19 cellular contexts compared by ENCODE assay signal in genomic region chr3:189494632-189495031, GRCh38.
DNase-seq lines count a peak whose midpoint lies in the region; ATAC-seq, FAIRE-seq and TF ChIP-seq lines count a peak whose summit lies in the region.
"Had no signal": no experiment of that assay in that cellular context is flagged by ENCODE, and none has a peak within 500 bp of the region (broad histone marks: within the 10 kb centered on the region; RNA-seq: fewer than 3 reads in every experiment).

No MANE protein-coding gene starts in this region.

- intact Hi-C loops in left cardiac atrium (cut with DNase I): no loop called here

- no peaks in the 10 kb centered on the region for H3K27me3 Mint-ChIP-seq in activated T-cell treated with anti-CD3 and anti-CD28 coated beads, Interleukin-2, amount 50 U/mL, for 72 hours (ENCODE audit: low read depth)
- H3K27me3 Mint-ChIP-seq: CD4-positive, alpha-beta memory T cell had no signal

- in situ Hi-C loops in KBM-7 (cut with MboI; ENCODE audit: low pct_unique_long_range_greater_than_20kb, low sequenced_read_pairs): no loop called here

- peak overlapping the region; percentile 14 for H3K27ac Mint-ChIP-seq in activated T-cell treated with anti-CD3 and anti-CD28 coated beads, Interleukin-2, amount 50 U/mL, for 72 hours
- H3K27ac Mint-ChIP-seq: CD14-positive monocyte; CD4-positive, alpha-beta memory T cell; IgD-negative memory B cell had no signal

- H3K9ac ChIP-seq in SK-N-MC (ENCODE audit: insufficient read length): peak overlapping the region; percentile 45
- H3K9ac ChIP-seq: BLaER1 had no signal

- peaks cover 6% of the 10 kb centered on the region; the same call in 1 of the 2 replicates for H3K36me3 ChIP-seq in SK-N-MC (ENCODE audit: insufficient read depth, low read length)
- no peaks in the 10 kb centered on the region for H3K36me3 ChIP-seq in bronchial epithelial cell (ENCODE audit: control insufficient read depth, insufficient read depth, low read length)
- H3K36me3 ChIP-seq: BLaER1 had no signal

- DNase-seq in activated T-cell treated with anti-CD3 and anti-CD28 coated beads, Interleukin-2, amount 50 U/mL, for 72 hours: no peak
- DNase-seq in activated T-cell treated with anti-CD3 and anti-CD28 coated beads, Interleukin-2, amount 50 U/mL, for 48 hours: no peak
- DNase-seq in SK-N-MC (ENCODE audit: low read depth, low spot score) (no peak), bronchial epithelial cell (ENCODE audit: low read depth) (peak; percentile 54), KBM-7 (no peak), omental fat pad (ENCODE audit: low spot score) (no peak), left cardiac atrium (no peak)
- DNase-seq: Calu3; CD4-positive, alpha-beta memory T cell; DMS79 treated with DMSO at 0.1 percent for 48 hours; GF-D8; HCEC 1CT had no signal

- H3K4me3 Mint-ChIP-seq in activated T-cell treated with anti-CD3 and anti-CD28 coated beads, Interleukin-2, amount 50 U/mL, for 72 hours: no peak overlapping the region
- H3K4me3 Mint-ChIP-seq: CD14-positive monocyte; CD4-positive, alpha-beta memory T cell; IgD-negative memory B cell had no signal

- H3K27me3 ChIP-seq in bronchial epithelial cell (ENCODE audit: control insufficient read depth, insufficient read depth, low read length): no peaks in the 10 kb centered on the region
- H3K27me3 ChIP-seq: BLaER1 had no signal

- no peaks in the 10 kb centered on the region for H3K9me3 Mint-ChIP-seq in activated T-cell treated with anti-CD3 and anti-CD28 coated beads, Interleukin-2, amount 50 U/mL, for 72 hours
- H3K9me3 Mint-ChIP-seq: CD4-positive, alpha-beta memory T cell had no signal

- no peaks in the 10 kb centered on the region for H3K4me1 Mint-ChIP-seq in activated T-cell treated with anti-CD3 and anti-CD28 coated beads, Interleukin-2, amount 50 U/mL, for 72 hours (ENCODE audit: low read depth)
- H3K4me1 Mint-ChIP-seq: CD14-positive monocyte; CD4-positive, alpha-beta memory T cell; IgD-negative memory B cell had no signal

- H3K4me3 ChIP-seq in SK-N-MC (no peak overlapping the region; the same call in 1 of the 2 replicates), bronchial epithelial cell (ENCODE audit: low read depth, low read length) (no peak overlapping the region)
- H3K4me3 ChIP-seq: A549, BLaER1 had no signal

- H3K36me3 Mint-ChIP-seq in activated T-cell treated with anti-CD3 and anti-CD28 coated beads, Interleukin-2, amount 50 U/mL, for 72 hours (ENCODE audit: insufficient read depth in 2 of 2): no peaks in the 10 kb centered on the region
- H3K36me3 Mint-ChIP-seq: CD14-positive monocyte; CD4-positive, alpha-beta memory T cell had no signal

- peak overlapping the region; percentile 100 for H3K27ac ChIP-seq in SK-N-MC
- H3K27ac ChIP-seq: 22Rv1, BLaER1 had no signal

- no peak for FAIRE-seq in bronchial epithelial cell (lab: Jason Lieb, UNC)
- FAIRE-seq: A549, HepG2 had no signal

- no peaks in the 10 kb centered on the region; the same call in 1 of the 2 replicates for H3K9me3 ChIP-seq in SK-N-MC (ENCODE audit: low read depth, low read length)
- H3K9me3 ChIP-seq: A549, BLaER1 had no signal

- TF ChIP-seq CTCF in bronchial epithelial cell (IDR thresholded peaks at IDR 0.05; ENCODE audit: insufficient read depth, low read length, severe bottlenecking) (no peak), omental fat pad (IDR thresholded peaks at IDR 0.05) (no peak)

- ATAC-seq in activated T-cell treated with anti-CD3 and anti-CD28 coated beads, Interleukin-2, amount 50 U/mL, for 72 hours (replicated peaks in 1 of 2): no peak
- ATAC-seq in GM21526 (IDR thresholded peaks at IDR 0.05; ENCODE audit: low FRiP score, unreplicated experiment) (no peak), omental fat pad (ENCODE audit: low FRiP score) (no peak), left cardiac atrium (no peak)
- ATAC-seq: A549, HepG2 had no signal
